Comparison of ENCODE assay signal across 7 cellular contexts in the genomic region with DNA sequence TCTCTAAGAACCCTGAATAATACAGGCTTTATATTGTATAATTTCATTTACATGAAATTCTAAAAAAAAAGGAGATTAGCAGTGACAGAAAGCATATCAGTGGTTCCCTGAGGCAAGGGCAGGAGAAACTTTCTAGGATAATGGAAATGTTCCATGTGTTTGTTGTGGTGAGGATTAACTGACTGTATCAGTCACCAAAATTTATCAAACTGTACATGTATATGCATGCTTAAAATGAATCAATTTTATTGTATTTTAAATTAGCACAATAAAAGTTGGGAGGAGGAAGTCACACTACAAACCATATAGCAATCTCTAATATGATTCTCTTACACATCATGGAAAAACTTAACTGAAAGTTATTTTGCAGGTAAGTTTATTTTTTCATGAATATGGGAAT.
"Had no signal": no experiment of that assay in that cellular context is flagged by ENCODE, and none has a peak within 500 bp of the region (broad histone marks: within the 10 kb centered on the region; RNA-seq: fewer than 3 reads in every experiment).

No MANE protein-coding gene starts in this region.

- FAIRE-seq: H1, HTR-8/SVneo, K562 had no signal

- H3K4me3 ChIP-seq: GM23338, K562 had no signal

- ATAC-seq: GM23338, K562 had no signal

- DNase-seq: H9, HCEC 1CT, IMR-90 had no signal
